In genomic region chr13:47865883-47866282, GRCh38 we compare ENCODE assay signal across 15 cellular contexts.
"Had no signal": no experiment of that assay in that cellular context is flagged by ENCODE, and none has a peak within 500 bp of the region (broad histone marks: within the 10 kb centered on the region; RNA-seq: fewer than 3 reads in every experiment).

No MANE protein-coding gene starts in this region.

- DNase-seq: dermis blood vessel endothelial cell; esophagus squamous epithelium; foreskin fibroblast; glutamatergic neuron; immature natural killer cell; left ventricle myocardium inferior; lower lobe of right lung; natural killer cell; posterior cingulate gyrus; stimulated activated CD4-positive, alpha-beta T cell treated with anti-CD3 and anti-CD28 coated beads, Interleukin-4, amount 100 ng/mL, for 1 hour; stimulated activated CD8-positive, alpha-beta memory T cell treated with anti-CD3 and anti-CD28 coated beads, Interleukin-4, amount 100 ng/mL, for 48 hours; stimulated activated naive CD8-positive, alpha-beta T cell treated with anti-CD3 and anti-CD28 coated beads, Interleukin-15, amount 100 ng/mL, for 72 hours; testis; upper lobe of right lung had no signal

- FAIRE-seq: keratinocyte had no signal
